ENCODE assay signal across 29 cellular contexts in genomic region chr6:150420428-150420827, GRCh38. TPM values are rescaled to one million over a fixed set of nuclear protein-coding genes. Genes with fewer than 3 reads are reported as not detected.
"Had no signal": no experiment of that assay in that cellular context is flagged by ENCODE, and none has a peak within 500 bp of the region (broad histone marks: within the 10 kb centered on the region; RNA-seq: fewer than 3 reads in every experiment).

No MANE protein-coding gene starts in this region.

- H3K9me3 ChIP-seq: left lung, lower lobe of right lung, ovary, right atrium auricular region, right lobe of liver, stomach, suprapubic skin, thoracic aorta, tibial artery, upper lobe of right lung had no signal

- H3K27me3 ChIP-seq: left lung, ovary, right atrium auricular region, right lobe of liver, stomach, suprapubic skin, upper lobe of right lung had no signal

- H3K4me3 ChIP-seq: left lung, lower lobe of right lung, ovary, right atrium auricular region, right lobe of liver, smooth muscle cell, stomach, suprapubic skin, thoracic aorta, tibial artery, upper lobe of right lung had no signal

- H3K4me2 ChIP-seq: smooth muscle cell had no signal

- H3K4me1 ChIP-seq: right atrium auricular region had no signal

- H3K27ac Mint-ChIP-seq: mesothelial cell of epicardium; progenitor cell of endocrine pancreas; stimulated activated naive B cell treated with anti-CD40 and anti-IgM and Interleukin-4, amounts not matched to agents 10 μg/mL and 1 μg/mL and 100 μg/mL, for 72 hours had no signal

- DNase-seq: immature natural killer cell; kidney; left colon; left lung; lower lobe of right lung; mesendoderm; naive B cell; natural killer cell; ovary; right lobe of liver; stimulated activated CD4-positive, alpha-beta T cell treated with anti-CD3 and anti-CD28 coated beads, Interleukin-12 subunit alpha, Interleukin-12 subunit beta, amount 100 ng/mL, for 4 hours; stimulated activated CD4-positive, alpha-beta T cell treated with anti-CD3 and anti-CD28 coated beads, Interleukin-15, amount 100 ng/mL, for 24 hours; stimulated activated CD4-positive, alpha-beta T cell treated with anti-CD3 and anti-CD28 coated beads, Interleukin-2, amount 100 ng/mL, for 24 hours; stimulated activated CD4-positive, alpha-beta T cell treated with anti-CD3 and anti-CD28 coated beads, Interleukin-4, amount 100 ng/mL, for 1 hour; stimulated activated naive B cell treated with anti-CD40 and anti-IgM and Interleukin-4, amounts not matched to agents 10 μg/mL and 1 μg/mL and 100 μg/mL, for 72 hours; stimulated activated naive CD8-positive, alpha-beta T cell treated with anti-CD3 and anti-CD28 coated beads, Interleukin-15, Interleukin-2, amounts not matched to agents 100 U/mL and 50 U/mL, for 24 hours; stomach; tibial artery; trophoblast cell; upper lobe of right lung had no signal

- H3K9me3 Mint-ChIP-seq: immature natural killer cell had no signal

- ATAC-seq: left colon; left lung; lower lobe of right lung; natural killer cell; right lobe of liver; stimulated activated naive B cell treated with anti-CD40 and anti-IgM and Interleukin-4, amounts not matched to agents 10 μg/mL and 1 μg/mL and 100 μg/mL, for 72 hours; stimulated activated naive CD8-positive, alpha-beta T cell treated with anti-CD3 and anti-CD28 coated beads, Interleukin-15, Interleukin-2, amounts not matched to agents 100 U/mL and 50 U/mL, for 24 hours; upper lobe of right lung had no signal

- H3K27ac ChIP-seq: left lung, lower lobe of right lung, ovary, right atrium auricular region, right lobe of liver, stomach, suprapubic skin, thoracic aorta, tibial artery, upper lobe of right lung had no signal

- H3K36me3 ChIP-seq: left lung, lower lobe of right lung, ovary, right atrium auricular region, right lobe of liver, stomach, suprapubic skin, thoracic aorta, tibial artery, upper lobe of right lung had no signal

RNA-seq across cellular contexts. Expression of gene IYD, which starts 51.6 kb away (rescaled TPM):
- total RNA-seq: mesothelial cell of epicardium, mononuclear cell, natural killer cell, ovary, right atrium auricular region, skeletal muscle tissue, smooth muscle cell had no signal
- polyA plus RNA-seq: immature natural killer cell, neural cell, ovary, smooth muscle cell had no signal
